In the genomic region with DNA sequence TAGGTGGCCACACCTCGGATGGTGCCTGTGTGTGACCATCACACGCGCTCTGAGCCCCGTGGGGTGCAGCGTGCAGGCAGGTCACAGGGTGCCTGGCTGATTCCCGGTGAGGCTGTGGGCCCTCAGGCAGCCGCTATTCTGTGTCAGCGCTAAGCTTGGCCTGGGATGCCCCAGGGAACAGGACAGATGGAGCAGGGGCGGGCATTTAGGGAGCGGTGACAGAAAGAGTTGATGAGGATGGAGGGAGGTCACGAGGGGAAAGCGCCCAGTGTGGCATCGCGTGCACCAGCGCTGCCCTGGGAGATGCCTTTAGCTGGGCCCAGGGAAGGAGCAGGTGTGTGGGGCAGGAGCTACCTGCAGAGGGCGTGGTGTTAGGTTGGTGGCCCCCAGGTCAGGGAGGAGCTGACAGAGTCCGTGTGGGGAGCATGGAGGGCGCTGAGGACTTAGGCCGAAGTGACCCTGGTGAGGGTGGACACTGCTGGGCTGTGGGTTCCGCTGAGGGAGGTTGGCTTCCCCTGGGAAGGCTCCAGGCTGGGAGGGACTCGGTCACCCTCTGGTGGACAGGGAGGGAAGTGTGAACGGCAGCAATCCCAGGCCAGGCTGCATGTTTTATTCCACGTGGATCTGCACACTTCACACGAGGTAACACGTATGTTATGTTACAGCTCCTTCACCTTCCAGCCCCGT, we compare ENCODE assay signal across 17 cellular contexts. TPM values are rescaled to one million over a fixed set of nuclear protein-coding genes. Genes with fewer than 3 reads are reported as not detected.
DNase-seq lines count a peak whose midpoint lies in the region; ATAC-seq and TF ChIP-seq lines count a peak whose summit lies in the region.
"Not testable (repeated sequence)": the region's sequence is repeated elsewhere in the genome, so short reads cannot be mapped to it uniquely, and the experiment has no call there.
"Had no signal": no experiment of that assay in that cellular context is flagged by ENCODE, and none has a peak within 500 bp of the region (broad histone marks: within the 10 kb centered on the region; RNA-seq: fewer than 3 reads in every experiment).

No MANE protein-coding gene starts in this region.

- ATAC-seq in foreskin keratinocyte: not testable (repeated sequence)

- H3K23ac ChIP-seq in H9 (ENCODE audit: insufficient read length, low read depth, low read length): not testable (repeated sequence)

- H3K56ac ChIP-seq in H9 (ENCODE audit: insufficient read length, low read depth, low read length): not testable (repeated sequence)

- H3K4me2 ChIP-seq in H9 (ENCODE audit: insufficient read depth, insufficient read length, low read length); SK-N-SH: not testable (repeated sequence)
- 0 out of 2 replicates have a peak overlapping the region, but pooled peaks have one; percentile 25 for H3K4me2 ChIP-seq in MM.1S (ENCODE audit: low read depth, low read length)

- no CpG with 5 or more reads among the region's 26 CpGs for WGBS in H9 (ENCODE audit: extremely low coverage, insufficient read length, low lambda C conversion rate)
- 46% methylated on average over 14 of the region's 26 CpGs for WGBS in SK-N-SH (ENCODE audit: low lambda C conversion rate)

- TF ChIP-seq CTCF in AG10803 (conservative IDR thresholded peaks at IDR 0.05; ENCODE audit: low read length): peak; percentile 44
- 0 out of 3 replicates have a peak, but pooled peaks have one; percentile 11 for TF ChIP-seq CTCF in H9 (conservative IDR thresholded peaks at IDR 0.05)
- peak; percentile 52 for TF ChIP-seq CTCF in MM.1S (IDR thresholded peaks at IDR 0.05; ENCODE audit: low read length)
- TF ChIP-seq CTCF in SK-N-SH (IDR thresholded peaks at IDR 0.05): peak; percentile 37
- peak; percentile 62 for TF ChIP-seq CTCF in cardiac fibroblast (IDR thresholded peaks at IDR 0.05; ENCODE audit: low read depth, low read length)
- TF ChIP-seq CTCF in foreskin keratinocyte (conservative IDR thresholded peaks at IDR 0.05): peak; percentile 63
- not testable (repeated sequence) for TF ChIP-seq CTCF in osteocyte (IDR thresholded peaks at IDR 0.05)

- DNase-seq in AG10803 (ENCODE audit: low read depth); H9: not testable (repeated sequence)
- DNase-seq in EH (ENCODE audit: low read depth) (peak; percentile 18), MM.1S (peak; percentile 6), SK-N-SH (peak; percentile 5), cardiac fibroblast (ENCODE audit: low read depth in 2 of 2) (peak in 1 of 2 donors; percentile 35), foreskin keratinocyte (peak in 1 of 2 donors; percentile 32), osteocyte (ENCODE audit: extremely low spot score, unreplicated experiment) (peak; percentile 79)

- H3K4ac ChIP-seq in H9 (ENCODE audit: low read depth, low read length): not testable (repeated sequence)

- not testable (repeated sequence) for H4K20me1 ChIP-seq in H9 (ENCODE audit: control insufficient read depth, insufficient read depth, insufficient read length); MM.1S (ENCODE audit: insufficient read depth, low read length); SK-N-SH (ENCODE audit: insufficient read depth)

- not testable (repeated sequence) for H2BK15ac ChIP-seq in H9 (ENCODE audit: low read depth, low read length)

- not testable (repeated sequence) for H2AK5ac ChIP-seq in H9 (ENCODE audit: insufficient read length, low read length)

- not testable (repeated sequence) for H3K79me2 ChIP-seq in H9 (ENCODE audit: insufficient read depth, low read length); MM.1S (ENCODE audit: low read length); SK-N-SH (ENCODE audit: insufficient read depth)

- H3K4me3 Mint-ChIP-seq in H9; osteocyte (ENCODE audit: unreplicated experiment): not testable (repeated sequence)

- peaks cover 78% of the 10 kb centered on the region for H3K9me3 ChIP-seq in H9 (ENCODE audit: control insufficient read depth, low read depth, low read length)
- H3K9me3 ChIP-seq in MM.1S (replicated peaks; ENCODE audit: insufficient read depth, low read length); SK-N-SH: not testable (repeated sequence)

- H2BK12ac ChIP-seq in H9 (ENCODE audit: insufficient read length, low read depth, low read length): not testable (repeated sequence)

- not testable (repeated sequence) for H4K8ac ChIP-seq in H9 (replicated peaks; ENCODE audit: insufficient read length, low read depth, low read length)

- not testable (repeated sequence) for H3K14ac ChIP-seq in H9 (ENCODE audit: insufficient read depth, low read length)

- not testable (repeated sequence) for H2AFZ ChIP-seq in H9 (ENCODE audit: low read length); SK-N-SH (ENCODE audit: low read depth)
- peak overlapping the region; percentile 54 for H2AFZ ChIP-seq in MM.1S (ENCODE audit: low read length)

- H4K5ac ChIP-seq in H9 (ENCODE audit: insufficient read length, low read depth, low read length): not testable (repeated sequence)

- H3K9me2 ChIP-seq in MM.1S (replicated peaks; ENCODE audit: insufficient read depth, low read length); SK-N-SH: not testable (repeated sequence)

- not testable (repeated sequence) for H3K79me1 ChIP-seq in H9 (ENCODE audit: insufficient read depth, low read depth, low read length, poor library complexity, severe bottlenecking)

- not testable (repeated sequence) for H3K18ac ChIP-seq in H9 (ENCODE audit: insufficient read length, low read depth, low read length)

- H2BK120ac ChIP-seq in H9 (ENCODE audit: low read depth, low read length, poor library complexity, severe bottlenecking): not testable (repeated sequence)

- peaks cover 14 to 27% (median 21%) of the 10 kb centered on the region in 3 experiments; a peak in 6 of 7 replicates for H3K36me3 Mint-ChIP-seq in H9 (ENCODE audit: insufficient read depth in 1 of 3, low read depth in 3 of 3)
- not testable (repeated sequence) for H3K36me3 Mint-ChIP-seq in osteocyte (ENCODE audit: unreplicated experiment)

- H3K4me3 ChIP-seq in AG10803 (ENCODE audit: low read length); MM.1S (ENCODE audit: low read length); cardiac fibroblast (replicated peaks in 1 of 2; ENCODE audit: low read depth in 2 of 2, low read length in 2 of 2): not testable (repeated sequence)
- H3K4me3 ChIP-seq in SK-N-SH (ENCODE audit: low read depth in 2 of 2, low read length in 1 of 2): peak overlapping the region in 1 of 2 experiments; percentile 35; a peak in 1 of 4 replicates

- not testable (repeated sequence) for TF ChIP-seq EP300 in SK-N-SH (IDR thresholded peaks at IDR 0.05; ENCODE audit: borderline replicate concordance in 1 of 2, low read depth in 1 of 2, low read length in 1 of 2)

- not testable (repeated sequence) for H3K27ac Mint-ChIP-seq in H9; osteocyte (ENCODE audit: unreplicated experiment)

- not testable (repeated sequence) for H3T11ph ChIP-seq in H9 (ENCODE audit: low read length)

- H3K9ac ChIP-seq in H9 (ENCODE audit: extremely low read depth, insufficient read length, low read length); MM.1S (ENCODE audit: low read length); SK-N-SH: not testable (repeated sequence)

- not testable (repeated sequence) for H4K91ac ChIP-seq in H9 (ENCODE audit: insufficient read length, low read depth, low read length)

- POLR2A ChIA-PET in SK-N-SH (lab: Yijun Ruan, JAX): not testable (repeated sequence)

- H3K36me3 ChIP-seq in MM.1S (replicated peaks; ENCODE audit: insufficient read depth, low read length); SK-N-SH (replicated peaks in 1 of 2; ENCODE audit: control insufficient read depth in 1 of 2, insufficient read depth in 2 of 2, low read length in 1 of 2): not testable (repeated sequence)

- not testable (repeated sequence) for H3K4me1 Mint-ChIP-seq in H9; osteocyte (ENCODE audit: unreplicated experiment)

- not testable (repeated sequence) for H3K27ac ChIP-seq in H9 (ENCODE audit: insufficient read length, low read depth, low read length); MM.1S (ENCODE audit: low read length); SK-N-SH (ENCODE audit: low read depth in 2 of 2, low read length in 1 of 2); foreskin keratinocyte

- not testable (repeated sequence) for H3F3A ChIP-seq in MM.1S (ENCODE audit: insufficient read depth, low read length); SK-N-SH (replicated peaks; ENCODE audit: insufficient read depth)

- H3K9me3 Mint-ChIP-seq in H9 (peaks cover 95 to 99% of the 10 kb centered on the region in 2 experiments), osteocyte (ENCODE audit: unreplicated experiment) (peaks cover 12% of the 10 kb centered on the region)

- CTCF ChIA-PET in SK-N-SH (lab: Yijun Ruan, JAX): not testable (repeated sequence)

- H3K23me2 ChIP-seq in H9 (ENCODE audit: insufficient read length, low read depth, low read length, poor library complexity, severe bottlenecking): not testable (repeated sequence)

- H2BK5ac ChIP-seq in H9 (ENCODE audit: insufficient read length, low read length): not testable (repeated sequence)

- H2BK20ac ChIP-seq in H9 (ENCODE audit: low read depth, low read length, poor library complexity, severe bottlenecking): not testable (repeated sequence)

- not testable (repeated sequence) for H3K27me3 ChIP-seq in H9 (ENCODE audit: insufficient read depth, low read length); MM.1S (replicated peaks; ENCODE audit: insufficient read depth, low read length); SK-N-SH (ENCODE audit: insufficient read depth); foreskin keratinocyte

- TF ChIP-seq RAD21 in SK-N-SH (IDR thresholded peaks at IDR 0.05; ENCODE audit: low read length): not testable (repeated sequence)

- H3K27me3 Mint-ChIP-seq in H9 (ENCODE audit: low read depth); osteocyte (ENCODE audit: unreplicated experiment): not testable (repeated sequence)

- H3K4me1 ChIP-seq in H9 (ENCODE audit: insufficient read depth, low read length); MM.1S (ENCODE audit: low read length); SK-N-SH (ENCODE audit: control insufficient read depth in 1 of 2, insufficient read depth in 2 of 2, low read depth in 1 of 2, low read length in 1 of 2); foreskin keratinocyte: not testable (repeated sequence)

RNA-seq across cellular contexts. Expression of gene PSG6, which starts 1.5 kb away (rescaled TPM):
- total RNA-seq in H9 (2021) (not detected in 2 replicates), foreskin keratinocyte (not detected in 2 replicates), osteocyte (not detected in 2 replicates)
- polyA plus RNA-seq in SK-N-SH (2012; rRNA removed) (0.05 TPM in 1 of 2 replicates, not detected in the other), foreskin keratinocyte (not detected in 2 replicates)
- polyA plus RNA-seq in SK-N-SH (2012; cell fraction: cytosol; rRNA removed): not detected in 2 replicates
- 0.06 and 0.07 TPM in 2 replicates for polyA plus RNA-seq in SK-N-SH (2012; cell fraction: nucleus; rRNA removed)
- total RNA-seq: activated CD8-positive, alpha-beta T cell treated with anti-CD3 and anti-CD28 coated beads for 36 hours; adrenal gland; esophagus mucosa; H1; liver; mucosa of gallbladder; prostate gland; skeletal muscle tissue; testis had no signal
- polyA plus RNA-seq: adrenal gland, H1, liver had no signal

RNA-seq across cellular contexts. Expression of gene PSG7, which starts 17.8 kb away (rescaled TPM):
- total RNA-seq in H9 (2021): not detected in 2 replicates
- 0.05 TPM in 1 of 2 replicates, not detected in the other for polyA plus RNA-seq in SK-N-SH (2012; rRNA removed)
- polyA plus RNA-seq in SK-N-SH (2012; cell fraction: cytosol; rRNA removed): 0.04 and 0.06 TPM in 2 replicates
- 0.18 TPM in 1 of 2 replicates, not detected in the other for polyA plus RNA-seq in SK-N-SH (2012; cell fraction: nucleus; rRNA removed)
- total RNA-seq in foreskin keratinocyte: not detected in 2 replicates
- polyA plus RNA-seq in foreskin keratinocyte: not detected in 2 replicates
- total RNA-seq in osteocyte: not detected in 2 replicates
- total RNA-seq: activated CD8-positive, alpha-beta T cell treated with anti-CD3 and anti-CD28 coated beads for 36 hours; adrenal gland; esophagus mucosa; H1; liver; mucosa of gallbladder; prostate gland; skeletal muscle tissue; testis had no signal
- polyA plus RNA-seq: adrenal gland, H1, liver had no signal

RNA-seq across cellular contexts. Expression of gene PSG1, which starts 39.7 kb away (rescaled TPM):
- total RNA-seq in H9 (2021) (not detected in 2 replicates), foreskin keratinocyte (not detected in 2 replicates), osteocyte (not detected in 2 replicates)
- polyA plus RNA-seq in SK-N-SH (2012; rRNA removed) (0.18 and 0.19 TPM in 2 replicates), foreskin keratinocyte (not detected in 2 replicates)
- 0.12 and 0.14 TPM in 2 replicates for polyA plus RNA-seq in SK-N-SH (2012; cell fraction: cytosol; rRNA removed)
- 0.09 and 0.48 TPM in 2 replicates for polyA plus RNA-seq in SK-N-SH (2012; cell fraction: nucleus; rRNA removed)
- total RNA-seq: activated CD8-positive, alpha-beta T cell treated with anti-CD3 and anti-CD28 coated beads for 36 hours; adrenal gland; esophagus mucosa; H1; liver; mucosa of gallbladder; prostate gland; skeletal muscle tissue; testis had no signal
- polyA plus RNA-seq: adrenal gland, H1, liver had no signal
